2 cellular contexts compared by ENCODE assay signal in the genomic region with DNA sequence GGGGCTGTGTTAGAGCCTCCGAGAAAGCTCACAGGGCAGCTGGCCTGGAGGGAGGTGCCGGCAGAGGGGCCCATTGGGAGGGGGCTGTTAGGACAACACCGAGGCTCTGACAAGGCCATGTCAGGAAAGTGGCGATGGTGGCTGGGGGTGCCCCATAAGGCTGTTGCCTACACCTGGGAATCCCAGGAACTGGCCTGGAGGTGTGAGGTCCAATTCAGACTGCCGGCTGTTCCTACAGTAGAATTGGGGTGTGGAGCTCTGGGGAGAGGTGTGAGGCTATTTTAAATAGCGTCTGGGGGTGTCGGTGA.
TF ChIP-seq lines count a peak whose summit lies in the region.

No MANE protein-coding gene starts in this region.

TF ChIP-seq in WTC11, 78 proteins besides CTCF, POLR2A, EP300 and RAD21:
- TF ChIP-seq, protein P1, sequence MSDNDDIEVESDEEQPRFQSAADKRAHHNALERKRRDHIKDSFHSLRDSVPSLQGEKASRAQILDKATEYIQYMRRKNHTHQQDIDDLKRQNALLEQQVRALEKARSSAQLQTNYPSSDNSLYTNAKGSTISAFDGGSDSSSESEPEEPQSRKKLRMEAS (CRISPR knock-in tag; IDR thresholded peaks at IDR 0.05), result no peak
- TF ChIP-seq, protein P2, sequence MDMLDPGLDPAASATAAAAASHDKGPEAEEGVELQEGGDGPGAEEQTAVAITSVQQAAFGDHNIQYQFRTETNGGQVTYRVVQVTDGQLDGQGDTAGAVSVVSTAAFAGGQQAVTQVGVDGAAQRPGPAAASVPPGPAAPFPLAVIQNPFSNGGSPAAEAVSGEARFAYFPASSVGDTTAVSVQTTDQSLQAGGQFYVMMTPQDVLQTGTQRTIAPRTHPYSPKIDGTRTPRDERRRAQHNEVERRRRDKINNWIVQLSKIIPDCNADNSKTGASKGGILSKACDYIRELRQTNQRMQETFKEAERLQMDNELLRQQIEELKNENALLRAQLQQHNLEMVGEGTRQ (CRISPR knock-in tag; IDR thresholded peaks at IDR 0.05), result no peak
- TF ChIP-seq AR (CRISPR knock-in tag; IDR thresholded peaks at IDR 0.05) (no peak), JAZF1 (CRISPR knock-in tag; IDR thresholded peaks at IDR 0.05) (no peak), TEAD1 (CRISPR knock-in tag; IDR thresholded peaks at IDR 0.05) (no peak), ZNF512 (CRISPR knock-in tag; IDR thresholded peaks at IDR 0.05; ENCODE audit: borderline replicate concordance) (no peak)
- TF ChIP-seq, protein P3, sequence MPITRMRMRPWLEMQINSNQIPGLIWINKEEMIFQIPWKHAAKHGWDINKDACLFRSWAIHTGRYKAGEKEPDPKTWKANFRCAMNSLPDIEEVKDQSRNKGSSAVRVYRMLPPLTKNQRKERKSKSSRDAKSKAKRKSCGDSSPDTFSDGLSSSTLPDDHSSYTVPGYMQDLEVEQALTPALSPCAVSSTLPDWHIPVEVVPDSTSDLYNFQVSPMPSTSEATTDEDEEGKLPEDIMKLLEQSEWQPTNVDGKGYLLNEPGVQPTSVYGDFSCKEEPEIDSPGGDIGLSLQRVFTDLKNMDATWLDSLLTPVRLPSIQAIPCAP (CRISPR knock-in tag; IDR thresholded peaks at IDR 0.05), result no peak

TF ChIP-seq in H1, 55 proteins besides CTCF, POLR2A, EP300 and RAD21:
- TF ChIP-seq, protein P1 (IDR thresholded peaks at IDR 0.05), result no peak
- no peak for TF ChIP-seq YY1 (IDR thresholded peaks at IDR 0.05; ENCODE audit: low read depth, low read length)
- TF ChIP-seq HDAC6 (IDR thresholded peaks at IDR 0.05; ENCODE audit: low read depth, low read length), result no peak
- no peak for TF ChIP-seq SIN3A (conservative IDR thresholded peaks at IDR 0.05 in 1 of 2, IDR thresholded peaks at IDR 0.05 in 1 of 2; ENCODE audit: low read depth in 1 of 2, low read length in 2 of 2)
- TF ChIP-seq BACH1 (IDR thresholded peaks at IDR 0.05; ENCODE audit: low read length), result no peak
- no peak for TF ChIP-seq KDM5A (IDR thresholded peaks at IDR 0.05; ENCODE audit: low read length)
TF ChIP-seq in H1: peak in this region for 0.
